ENCODE assay signal across 14 cellular contexts in the genomic region with DNA sequence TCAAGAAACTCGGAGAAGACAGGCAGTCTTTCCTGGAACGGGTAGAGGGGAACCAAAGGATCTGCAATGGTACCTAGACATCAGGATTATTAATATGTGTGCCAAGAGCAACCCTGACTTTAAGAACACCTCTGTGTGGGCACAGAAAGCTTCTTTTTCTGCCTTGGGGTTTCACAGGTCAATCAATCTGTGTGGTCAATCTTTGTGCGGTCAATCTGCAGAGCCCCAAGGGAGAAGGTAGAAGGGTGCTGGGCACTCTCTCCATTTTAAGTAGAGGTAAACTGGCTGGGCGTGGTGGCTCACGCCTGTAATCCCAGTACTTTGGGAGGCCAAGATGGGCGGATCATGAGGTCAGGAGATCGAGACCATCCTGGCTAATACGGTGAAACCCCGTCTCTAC.
DNase-seq lines count a peak whose midpoint lies in the region; ATAC-seq, FAIRE-seq and TF ChIP-seq lines count a peak whose summit lies in the region.
"Had no signal": no experiment of that assay in that cellular context is flagged by ENCODE, and none has a peak within 500 bp of the region (broad histone marks: within the 10 kb centered on the region; RNA-seq: fewer than 3 reads in every experiment).

No MANE protein-coding gene starts in this region.

- H3K4me1 ChIP-seq in liver (ENCODE audit: control insufficient read depth in 4 of 4, insufficient read depth in 4 of 4, low read length in 3 of 4) = peaks cover 3 to 19% (median 10%) of the 10 kb centered on the region in 4 donors
- H3K4me1 ChIP-seq in HepG2 (ENCODE audit: insufficient read depth, low read length) = peaks cover 72% of the 10 kb centered on the region
- H3K4me1 ChIP-seq in PC-3 (ENCODE audit: insufficient read depth, low read length) = peaks cover 4% of the 10 kb centered on the region
- peaks cover 0 to 19% (median 7%) of the 10 kb centered on the region in 4 donors for H3K4me1 ChIP-seq in right lobe of liver
- H3K4me1 ChIP-seq in prostate gland (replicated peaks) = no peaks in the 10 kb centered on the region
- H3K4me1 ChIP-seq: BLaER1 had no signal

- H3K9me3 ChIP-seq in liver (ENCODE audit: control insufficient read depth in 4 of 4, low read length in 3 of 4) (no peaks in the 10 kb centered on the region), HepG2 (ENCODE audit: low read length) (no peaks in the 10 kb centered on the region), PC-3 (ENCODE audit: low read length) (no peaks in the 10 kb centered on the region), right lobe of liver (no peaks in the 10 kb centered on the region), prostate gland (no peaks in the 10 kb centered on the region)
- H3K9me3 ChIP-seq: BLaER1 had no signal

- H3K36me3 ChIP-seq in liver (ENCODE audit: control insufficient read depth in 4 of 4, insufficient read depth in 3 of 4, low read depth in 1 of 4, low read length in 3 of 4) (no peaks in the 10 kb centered on the region), HepG2 (replicated peaks in 1 of 2; ENCODE audit: control insufficient read depth in 1 of 2, insufficient read depth in 2 of 2, low read length in 2 of 2) (no peaks in the 10 kb centered on the region), PC-3 (ENCODE audit: low read depth, low read length) (no peaks in the 10 kb centered on the region), right lobe of liver (no peaks in the 10 kb centered on the region), prostate gland (no peaks in the 10 kb centered on the region)
- H3K36me3 ChIP-seq: BLaER1 had no signal

- DNase-seq in HepG2 (ENCODE audit: low spot score) (no peak), PC-3 (no peak), right lobe of liver (no peak), omental fat pad (ENCODE audit: low spot score) (no peak), prostate gland (ENCODE audit: low spot score) (no peak)
- DNase-seq in stimulated activated naive CD8-positive, alpha-beta T cell treated with anti-CD3 and anti-CD28 coated beads, Interleukin-15, amount 100 ng/mL, for 72 hours = no peak
- DNase-seq: GF-D8, KBM-7, NCI-H1092, NCI-H446, PC-9 had no signal

- TF ChIP-seq CTCF in liver (IDR thresholded peaks at IDR 0.05; ENCODE audit: low read depth, low read length, missing input control) = no peak
- no peak for TF ChIP-seq CTCF in HepG2 (CRISPR knock-in tag; IDR thresholded peaks at IDR 0.05)
- TF ChIP-seq CTCF in PC-3 (conservative IDR thresholded peaks at IDR 0.05; ENCODE audit: low read depth, low read length) = no peak
- TF ChIP-seq CTCF in right lobe of liver (IDR thresholded peaks at IDR 0.05) = no peak
- no peak for TF ChIP-seq CTCF in omental fat pad (IDR thresholded peaks at IDR 0.05)
- no peak for TF ChIP-seq CTCF in prostate gland (IDR thresholded peaks at IDR 0.05)

- BruUV-seq in HepG2 (replicated peaks; lab: Mats Ljungman, UMichigan) (no TSS peak), PC-3 (replicated peaks; lab: Mats Ljungman, UMichigan) (no TSS peak)

- H3F3A ChIP-seq in PC-3 (ENCODE audit: low read length, unreplicated experiment) = no peaks in the 10 kb centered on the region

- peak overlapping the region; percentile 24 to 34 for H3K27ac Mint-ChIP-seq in stimulated activated naive CD8-positive, alpha-beta T cell treated with anti-CD3 and anti-CD28 coated beads, Interleukin-15, amount 100 ng/mL, for 72 hours

- FAIRE-seq in HepG2 (lab: Jason Lieb, UNC) = no peak

- H3K79me2 ChIP-seq in HepG2 (ENCODE audit: insufficient read depth, low read length) (no peaks in the 10 kb centered on the region), PC-3 (ENCODE audit: low read length) (no peaks in the 10 kb centered on the region)

- ATAC-seq in HepG2 (no peak), PC-3 (no peak), right lobe of liver (no peak), omental fat pad (ENCODE audit: low FRiP score) (no peak)
- ATAC-seq in stimulated activated naive CD8-positive, alpha-beta T cell treated with anti-CD3 and anti-CD28 coated beads, Interleukin-15, amount 100 ng/mL, for 72 hours = no peak

- H3K4me2 ChIP-seq in HepG2 (ENCODE audit: low read depth, low read length) (no peak overlapping the region), PC-3 (ENCODE audit: low read length) (no peak overlapping the region)
- H3K4me2 ChIP-seq: BLaER1, PC-9 had no signal

- H3K4me3 ChIP-seq in liver (ENCODE audit: low read depth in 1 of 3, low read length in 3 of 3) (no peak overlapping the region), HepG2 (replicated peaks in 1 of 3; ENCODE audit: insufficient read depth in 1 of 3, low read depth in 2 of 3, low read length in 3 of 3) (no peak overlapping the region), PC-3 (ENCODE audit: low read length) (no peak overlapping the region), right lobe of liver (no peak overlapping the region), prostate gland (no peak overlapping the region)
- H3K4me3 ChIP-seq: BLaER1, PC-9 had no signal

- TF ChIP-seq EP300 in HepG2 (IDR thresholded peaks at IDR 0.05; ENCODE audit: low read depth in 2 of 2, low read length in 2 of 2) (no peak), HepG2 (CRISPR knock-in tag; IDR thresholded peaks at IDR 0.05; ENCODE audit: borderline replicate concordance) (no peak)

- H4K20me1 ChIP-seq in HepG2 (ENCODE audit: insufficient read depth, low read length) (no peaks in the 10 kb centered on the region), PC-3 (ENCODE audit: low read length) (no peaks in the 10 kb centered on the region)
- H4K20me1 ChIP-seq: BLaER1 had no signal

- CTCF ChIA-PET in HepG2 (lab: Yijun Ruan, JAX; ENCODE audit: low intra/inter-chr PET ratio, low total read pairs) = no interaction called here
- CTCF ChIA-PET in PC-3 (lab: Charles Lee) = interaction anchor here (0.7 kb wide), 1 partner anchor 141 kb away, joined by 5 read pairs; a partner anchor contains a TSS

- POLR2A ChIA-PET in HepG2 (lab: Yijun Ruan, JAX) = interaction anchor here (0.9 to 1.9 kb wide), 6 partner anchors 8 to 131 kb away, joined by 3 to 12 read pairs (median 6); no protein-coding TSS in a partner anchor
- POLR2A ChIA-PET in PC-3 (lab: Charles Lee; ENCODE audit: unreplicated experiment) = no interaction called here

- intact Hi-C loops in HepG2 (cut with micrococcal nuclease; ENCODE audit: unreplicated experiment) (no loop called here), PC-3 (cut with micrococcal nuclease) (no loop called here), right lobe of liver (cut with DNase I) (loop anchor here in 1 of 2 donors (10.0 kb wide), 1 partner anchor 99 kb away; a partner anchor contains a TSS), prostate gland (cut with DNase I) (no loop called here)

- no peak overlapping the region for H3K4me3 Mint-ChIP-seq in stimulated activated naive CD8-positive, alpha-beta T cell treated with anti-CD3 and anti-CD28 coated beads, Interleukin-15, amount 100 ng/mL, for 72 hours

- H3K9me2 ChIP-seq in PC-3 (replicated peaks; ENCODE audit: low read length) = no peaks in the 10 kb centered on the region

- H2AFZ ChIP-seq in HepG2 (ENCODE audit: low read length) = no peak overlapping the region
- no peak overlapping the region for H2AFZ ChIP-seq in PC-3 (ENCODE audit: low read length)
- H2AFZ ChIP-seq: PC-9 had no signal

- H3K27ac ChIP-seq in liver (ENCODE audit: low read depth in 1 of 2, low read length in 2 of 2) = peak overlapping the region; percentile 69 to 77
- H3K27ac ChIP-seq in HepG2 (ENCODE audit: extremely low read length, insufficient read depth, low read length) = no peak overlapping the region
- 0 out of 2 replicates have a peak overlapping the region, but pooled peaks have one; percentile 4 for H3K27ac ChIP-seq in PC-3 (ENCODE audit: low read length)
- peak overlapping the region; percentile 70 to 77 (median 73) for H3K27ac ChIP-seq in right lobe of liver
- H3K27ac ChIP-seq in prostate gland = no peak overlapping the region
- H3K27ac ChIP-seq: BLaER1, HL-60, PC-9 had no signal

- H3K9ac ChIP-seq in liver (ENCODE audit: low read depth in 1 of 2, low read length in 2 of 2) (peak overlapping the region in 1 of 2 donors; percentile 80), HepG2 (ENCODE audit: insufficient read depth, low read depth, low read length) (no peak overlapping the region), PC-3 (ENCODE audit: low read length) (no peak overlapping the region)
- H3K9ac ChIP-seq: BLaER1 had no signal

- peaks cover 52% of the 10 kb centered on the region for H3K4me1 Mint-ChIP-seq in stimulated activated naive CD8-positive, alpha-beta T cell treated with anti-CD3 and anti-CD28 coated beads, Interleukin-15, amount 100 ng/mL, for 72 hours

- TF ChIP-seq RAD21 in liver (IDR thresholded peaks at IDR 0.05) = no peak
- no peak for TF ChIP-seq RAD21 in HepG2 (CRISPR knock-in tag; IDR thresholded peaks at IDR 0.05)

- no peak for TF ChIP-seq POLR2A in HepG2 (IDR thresholded peaks at IDR 0.05; ENCODE audit: insufficient read depth in 1 of 2, low read depth in 2 of 2, low read length in 2 of 2)
- TF ChIP-seq POLR2A in right lobe of liver (IDR thresholded peaks at IDR 0.05) = no peak
- TF ChIP-seq POLR2A in prostate gland (IDR thresholded peaks at IDR 0.05) = no peak

- no peaks in the 10 kb centered on the region for H3K27me3 ChIP-seq in liver (ENCODE audit: control insufficient read depth in 4 of 4, insufficient read depth in 4 of 4, low read length in 3 of 4)
- no peaks in the 10 kb centered on the region for H3K27me3 ChIP-seq in HepG2 (ENCODE audit: control insufficient read depth in 1 of 2, insufficient read depth in 2 of 2, low read length in 2 of 2)
- H3K27me3 ChIP-seq in PC-3 (ENCODE audit: low read length) = no peaks in the 10 kb centered on the region
- H3K27me3 ChIP-seq in right lobe of liver = no peaks in the 10 kb centered on the region
- H3K27me3 ChIP-seq in prostate gland (replicated peaks; ENCODE audit: insufficient read depth) = no peaks in the 10 kb centered on the region
- H3K27me3 ChIP-seq: BLaER1 had no signal

- 93% methylated on average over 9 of the region's 9 CpGs for WGBS in liver
- WGBS in HepG2 (ENCODE audit: low lambda C conversion rate) = 93% methylated on average over 9 of the region's 9 CpGs
- WGBS in right lobe of liver (ENCODE audit: insufficient coverage, low coverage, low lambda C conversion rate, missing lambda C conversion rate) = 86% methylated on average over 8 of the region's 9 CpGs
- 92% methylated on average over 9 of the region's 9 CpGs for WGBS in prostate gland

- H3K27me3 Mint-ChIP-seq in stimulated activated naive CD8-positive, alpha-beta T cell treated with anti-CD3 and anti-CD28 coated beads, Interleukin-15, amount 100 ng/mL, for 72 hours = no peaks in the 10 kb centered on the region

- no peaks in the 10 kb centered on the region for H3K9me3 Mint-ChIP-seq in stimulated activated naive CD8-positive, alpha-beta T cell treated with anti-CD3 and anti-CD28 coated beads, Interleukin-15, amount 100 ng/mL, for 72 hours

- in situ Hi-C loops in HepG2 (cut with HindIII; ENCODE audit: extremely low pct_ligation_motif_present, low pct_unique_long_range_greater_than_20kb) = no loop called here

TF ChIP-seq in liver, 16 proteins besides CTCF, POLR2A, EP300 and RAD21:
- TF ChIP-seq, protein P1, sequence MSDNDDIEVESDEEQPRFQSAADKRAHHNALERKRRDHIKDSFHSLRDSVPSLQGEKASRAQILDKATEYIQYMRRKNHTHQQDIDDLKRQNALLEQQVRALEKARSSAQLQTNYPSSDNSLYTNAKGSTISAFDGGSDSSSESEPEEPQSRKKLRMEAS (IDR thresholded peaks at IDR 0.05) = no peak

Comparison
In these comparisons a context has a peak if more than half of its experiments do, and no peak if none do; other contexts are left out.
1. H3K27ac ChIP-seq: peak in liver (2 of 2), PC-3 (single experiment) and right lobe of liver (3 of 3); none in HepG2 (single experiment) and prostate gland (0 of 2).